Comparison of ENCODE assay signal across 2 cellular contexts in genomic region chr12:12334710-12335040, GRCh38.
TF ChIP-seq lines count a peak whose summit lies in the region.

No MANE protein-coding gene starts in this region.

TF ChIP-seq in A549, 52 proteins besides CTCF, POLR2A, EP300 and RAD21 (continued from another document):
- TF ChIP-seq, protein P1, sequence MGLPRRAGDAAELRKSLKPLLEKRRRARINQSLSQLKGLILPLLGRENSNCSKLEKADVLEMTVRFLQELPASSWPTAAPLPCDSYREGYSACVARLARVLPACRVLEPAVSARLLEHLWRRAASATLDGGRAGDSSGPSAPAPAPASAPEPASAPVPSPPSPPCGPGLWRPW (IDR thresholded peaks at IDR 0.05) = no peak
- no peak for TF ChIP-seq ZNF302 (CRISPR knock-in tag; IDR thresholded peaks at IDR 0.05)
- TF ChIP-seq HDAC2 (IDR thresholded peaks at IDR 0.05) = no peak
- TF ChIP-seq KDM1A (IDR thresholded peaks at IDR 0.05; ENCODE audit: low read depth) = no peak
- TF ChIP-seq MAFK (IDR thresholded peaks at IDR 0.05; ENCODE audit: partially characterized antibody) = no peak

TF ChIP-seq in HCT116, 20 proteins besides CTCF, POLR2A, EP300 and RAD21 (continued from another document):
- no peak for TF ChIP-seq EZH2phosphoT487 (IDR thresholded peaks at IDR 0.05; ENCODE audit: borderline replicate concordance)
- no peak for TF ChIP-seq JUND (IDR thresholded peaks at IDR 0.05)
- TF ChIP-seq, protein P2, sequence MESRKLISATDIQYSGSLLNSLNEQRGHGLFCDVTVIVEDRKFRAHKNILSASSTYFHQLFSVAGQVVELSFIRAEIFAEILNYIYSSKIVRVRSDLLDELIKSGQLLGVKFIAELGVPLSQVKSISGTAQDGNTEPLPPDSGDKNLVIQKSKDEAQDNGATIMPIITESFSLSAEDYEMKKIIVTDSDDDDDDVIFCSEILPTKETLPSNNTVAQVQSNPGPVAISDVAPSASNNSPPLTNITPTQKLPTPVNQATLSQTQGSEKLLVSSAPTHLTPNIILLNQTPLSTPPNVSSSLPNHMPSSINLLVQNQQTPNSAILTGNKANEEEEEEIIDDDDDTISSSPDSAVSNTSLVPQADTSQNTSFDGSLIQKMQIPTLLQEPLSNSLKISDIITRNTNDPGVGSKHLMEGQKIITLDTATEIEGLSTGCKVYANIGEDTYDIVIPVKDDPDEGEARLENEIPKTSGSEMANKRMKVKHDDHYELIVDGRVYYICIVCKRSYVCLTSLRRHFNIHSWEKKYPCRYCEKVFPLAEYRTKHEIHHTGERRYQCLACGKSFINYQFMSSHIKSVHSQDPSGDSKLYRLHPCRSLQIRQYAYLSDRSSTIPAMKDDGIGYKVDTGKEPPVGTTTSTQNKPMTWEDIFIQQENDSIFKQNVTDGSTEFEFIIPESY (IDR thresholded peaks at IDR 0.05; ENCODE audit: extremely low read depth, insufficient replicate concordance, low read length) = no peak
- TF ChIP-seq CEBPB (IDR thresholded peaks at IDR 0.05; ENCODE audit: low read depth) = no peak
- TF ChIP-seq SP1 (IDR thresholded peaks at IDR 0.05; ENCODE audit: low read depth) = no peak
- no peak for TF ChIP-seq ZNF274 (IDR thresholded peaks at IDR 0.05; ENCODE audit: low read depth, low read length)
- TF ChIP-seq YY1 (IDR thresholded peaks at IDR 0.05; ENCODE audit: extremely low read depth, insufficient replicate concordance, low read depth, low read length) = no peak
- no peak for TF ChIP-seq ZFX (IDR thresholded peaks at IDR 0.05)
- no peak for TF ChIP-seq SIN3A (IDR thresholded peaks at IDR 0.05; ENCODE audit: low read depth)
- TF ChIP-seq, protein P3, sequence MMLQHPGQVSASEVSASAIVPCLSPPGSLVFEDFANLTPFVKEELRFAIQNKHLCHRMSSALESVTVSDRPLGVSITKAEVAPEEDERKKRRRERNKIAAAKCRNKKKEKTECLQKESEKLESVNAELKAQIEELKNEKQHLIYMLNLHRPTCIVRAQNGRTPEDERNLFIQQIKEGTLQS (IDR thresholded peaks at IDR 0.05) = no peak
- TF ChIP-seq EZH2 (IDR thresholded peaks at IDR 0.05) = no peak
- TF ChIP-seq FOSL1 (IDR thresholded peaks at IDR 0.05; ENCODE audit: low read depth) = no peak
- TF ChIP-seq SRF (IDR thresholded peaks at IDR 0.05; ENCODE audit: low read depth) = no peak
- no peak for TF ChIP-seq CBX3 (IDR thresholded peaks at IDR 0.05; ENCODE audit: low read depth)
- no peak for TF ChIP-seq POLR2AphosphoS5 (IDR thresholded peaks at IDR 0.05; ENCODE audit: low read depth, low read length)
- TF ChIP-seq MAX (IDR thresholded peaks at IDR 0.05) = no peak
- no peak for TF ChIP-seq ELF1 (IDR thresholded peaks at IDR 0.05; ENCODE audit: borderline replicate concordance, low read depth)
- TF ChIP-seq, protein P4, sequence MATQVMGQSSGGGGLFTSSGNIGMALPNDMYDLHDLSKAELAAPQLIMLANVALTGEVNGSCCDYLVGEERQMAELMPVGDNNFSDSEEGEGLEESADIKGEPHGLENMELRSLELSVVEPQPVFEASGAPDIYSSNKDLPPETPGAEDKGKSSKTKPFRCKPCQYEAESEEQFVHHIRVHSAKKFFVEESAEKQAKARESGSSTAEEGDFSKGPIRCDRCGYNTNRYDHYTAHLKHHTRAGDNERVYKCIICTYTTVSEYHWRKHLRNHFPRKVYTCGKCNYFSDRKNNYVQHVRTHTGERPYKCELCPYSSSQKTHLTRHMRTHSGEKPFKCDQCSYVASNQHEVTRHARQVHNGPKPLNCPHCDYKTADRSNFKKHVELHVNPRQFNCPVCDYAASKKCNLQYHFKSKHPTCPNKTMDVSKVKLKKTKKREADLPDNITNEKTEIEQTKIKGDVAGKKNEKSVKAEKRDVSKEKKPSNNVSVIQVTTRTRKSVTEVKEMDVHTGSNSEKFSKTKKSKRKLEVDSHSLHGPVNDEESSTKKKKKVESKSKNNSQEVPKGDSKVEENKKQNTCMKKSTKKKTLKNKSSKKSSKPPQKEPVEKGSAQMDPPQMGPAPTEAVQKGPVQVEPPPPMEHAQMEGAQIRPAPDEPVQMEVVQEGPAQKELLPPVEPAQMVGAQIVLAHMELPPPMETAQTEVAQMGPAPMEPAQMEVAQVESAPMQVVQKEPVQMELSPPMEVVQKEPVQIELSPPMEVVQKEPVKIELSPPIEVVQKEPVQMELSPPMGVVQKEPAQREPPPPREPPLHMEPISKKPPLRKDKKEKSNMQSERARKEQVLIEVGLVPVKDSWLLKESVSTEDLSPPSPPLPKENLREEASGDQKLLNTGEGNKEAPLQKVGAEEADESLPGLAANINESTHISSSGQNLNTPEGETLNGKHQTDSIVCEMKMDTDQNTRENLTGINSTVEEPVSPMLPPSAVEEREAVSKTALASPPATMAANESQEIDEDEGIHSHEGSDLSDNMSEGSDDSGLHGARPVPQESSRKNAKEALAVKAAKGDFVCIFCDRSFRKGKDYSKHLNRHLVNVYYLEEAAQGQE (IDR thresholded peaks at IDR 0.05; ENCODE audit: low read depth) = no peak
